21 cellular contexts compared by ENCODE assay signal in the genomic region with DNA sequence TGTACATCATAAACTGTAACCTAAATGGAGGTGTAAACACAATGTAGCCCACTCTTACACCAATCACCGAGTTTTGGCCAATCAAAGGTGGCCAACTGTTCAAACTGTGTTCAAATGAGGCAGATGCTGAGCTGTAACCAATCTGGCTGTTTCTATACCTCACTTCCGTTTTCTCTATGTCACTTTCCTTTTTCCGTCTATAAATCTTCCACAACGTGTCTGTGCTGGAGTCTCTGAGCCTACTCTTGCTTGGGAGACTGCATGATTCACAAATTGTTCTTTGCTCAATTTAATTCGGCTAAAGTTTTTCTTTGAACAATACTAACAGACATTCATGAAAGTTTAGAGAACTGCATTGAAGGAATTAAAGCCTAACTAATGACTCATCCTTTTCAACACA.
DNase-seq lines count a peak whose midpoint lies in the region; ATAC-seq, FAIRE-seq and TF ChIP-seq lines count a peak whose summit lies in the region.
"Had no signal": no experiment of that assay in that cellular context is flagged by ENCODE, and none has a peak within 500 bp of the region (broad histone marks: within the 10 kb centered on the region; RNA-seq: fewer than 3 reads in every experiment).

No MANE protein-coding gene starts in this region.

- DNase-seq in A172 (ENCODE audit: low spot score) (peak; percentile 48), H4 (ENCODE audit: low spot score) (peak; percentile 16), SW480 (ENCODE audit: low spot score) (peak; percentile 1), mesenchymal stem cell (peak; percentile 83), Ammon's horn (ENCODE audit: low spot score) (no peak), upper lobe of left lung (no peak), HTR-8/SVneo (ENCODE audit: insufficient read length, low spot score) (no peak)
- DNase-seq: DMS 273 treated with DMSO at 0.1 percent for 48 hours, DND-41, HCEC 1CT, KG1, NCI-H1417 treated with DMSO at 0.1 percent for 48 hours, NCI-H187 treated with DMSO at 0.1 percent for 48 hours, NCI-H2227 treated with DMSO at 0.1 percent for 48 hours, NCI-H510A treated with DMSO at 0.1 percent for 48 hours, NCI-H774, PC-9 had no signal

- H3K4me2 ChIP-seq in mesenchymal stem cell (ENCODE audit: low read length, poor library complexity, severe bottlenecking) = no peak overlapping the region
- H3K4me2 ChIP-seq: BLaER1 treated with 17β-estradiol and CSF1 and Interleukin-3, amounts not matched to agents 10 nM and 100 nM; PC-9 had no signal

- H3K27ac ChIP-seq in mesenchymal stem cell (ENCODE audit: low read length, poor library complexity, severe bottlenecking) (peak overlapping the region; percentile 26), upper lobe of left lung (no peak overlapping the region)
- H3K27ac ChIP-seq: BLaER1 treated with 17β-estradiol and CSF1 and Interleukin-3, amounts not matched to agents 10 nM and 100 nM; PC-9; RWPE1 had no signal

- H4K91ac ChIP-seq in mesenchymal stem cell (ENCODE audit: low read length) = no peak overlapping the region

- no peak for TF ChIP-seq POLR2A in upper lobe of left lung (IDR thresholded peaks at IDR 0.05)

- FAIRE-seq in HTR-8/SVneo (lab: Jason Lieb, UNC) = no peak
- FAIRE-seq: A204.1 had no signal

- H4K8ac ChIP-seq in mesenchymal stem cell (ENCODE audit: low read length) = no peak overlapping the region

- H3K4ac ChIP-seq in mesenchymal stem cell (ENCODE audit: low read depth in 1 of 2, low read length in 2 of 2) = peak overlapping the region in 1 of 2 experiments; percentile 51

- H3K18ac ChIP-seq in mesenchymal stem cell (ENCODE audit: low read depth in 1 of 2, low read length in 2 of 2) = peak overlapping the region in 1 of 2 experiments; percentile 40

- no peaks in the 10 kb centered on the region for H3K4me1 ChIP-seq in mesenchymal stem cell (ENCODE audit: control insufficient read depth, insufficient read depth, low read depth, low read length)
- H3K4me1 ChIP-seq in upper lobe of left lung = no peaks in the 10 kb centered on the region
- H3K4me1 ChIP-seq: BLaER1 treated with 17β-estradiol and CSF1 and Interleukin-3, amounts not matched to agents 10 nM and 100 nM had no signal

- TF ChIP-seq EP300 in upper lobe of left lung (IDR thresholded peaks at IDR 0.05) = no peak

- no peak for TF ChIP-seq CTCF in upper lobe of left lung (IDR thresholded peaks at IDR 0.05)

- H2BK5ac ChIP-seq in mesenchymal stem cell (ENCODE audit: low read depth, low read length, poor library complexity, severe bottlenecking) = no peak overlapping the region

- no peak overlapping the region for H2BK120ac ChIP-seq in mesenchymal stem cell (ENCODE audit: low read depth, low read length)

- no peak overlapping the region for H2AK5ac ChIP-seq in mesenchymal stem cell (ENCODE audit: low read length, severe bottlenecking)

- H2BK12ac ChIP-seq in mesenchymal stem cell (ENCODE audit: low read length in 2 of 2) = peak overlapping the region in 1 of 2 experiments; percentile 52

- no peak overlapping the region for H3K9ac ChIP-seq in mesenchymal stem cell (ENCODE audit: low read length)
- H3K9ac ChIP-seq: BLaER1 treated with 17β-estradiol and CSF1 and Interleukin-3, amounts not matched to agents 10 nM and 100 nM had no signal

- no peak overlapping the region for H2AFZ ChIP-seq in mesenchymal stem cell (ENCODE audit: low read depth, low read length)
- H2AFZ ChIP-seq: PC-9 had no signal

- H3K36me3 ChIP-seq in mesenchymal stem cell (ENCODE audit: control insufficient read depth in 1 of 2, insufficient read depth in 2 of 2, low read depth in 1 of 2, low read length in 2 of 2) (no peaks in the 10 kb centered on the region), upper lobe of left lung (no peaks in the 10 kb centered on the region)
- H3K36me3 ChIP-seq: BLaER1 treated with 17β-estradiol and CSF1 and Interleukin-3, amounts not matched to agents 10 nM and 100 nM had no signal

- no peaks in the 10 kb centered on the region for H3K9me3 ChIP-seq in mesenchymal stem cell (ENCODE audit: control insufficient read depth, low read length)
- H3K9me3 ChIP-seq in upper lobe of left lung = no peaks in the 10 kb centered on the region
- H3K9me3 ChIP-seq: BLaER1 treated with 17β-estradiol and CSF1 and Interleukin-3, amounts not matched to agents 10 nM and 100 nM had no signal

- H3K27me3 ChIP-seq in mesenchymal stem cell (ENCODE audit: control insufficient read depth in 1 of 2, insufficient read depth in 1 of 2, low read length in 2 of 2) = no peaks in the 10 kb centered on the region
- no peaks in the 10 kb centered on the region for H3K27me3 ChIP-seq in upper lobe of left lung
- H3K27me3 ChIP-seq: BLaER1 treated with 17β-estradiol and CSF1 and Interleukin-3, amounts not matched to agents 10 nM and 100 nM had no signal

- H3K23ac ChIP-seq in mesenchymal stem cell (ENCODE audit: low read length in 2 of 2) = no peak overlapping the region

- ATAC-seq in HG02588 (IDR thresholded peaks at IDR 0.05; ENCODE audit: unreplicated experiment) (no peak), upper lobe of left lung (ENCODE audit: low FRiP score in 2 of 2) (no peak)

- no peak overlapping the region for H3K14ac ChIP-seq in mesenchymal stem cell (ENCODE audit: low read length in 2 of 2)

- 59% methylated on average over 5 of the region's 5 CpGs for WGBS in mesenchymal stem cell
- WGBS in upper lobe of left lung, 2 donors = 65 to 82% methylated on average over 5 of the region's 5 CpGs

- H3K4me3 ChIP-seq in mesenchymal stem cell (ENCODE audit: insufficient read depth in 1 of 2, low read depth in 1 of 2, low read length in 2 of 2) (no peak overlapping the region), upper lobe of left lung (no peak overlapping the region)
- H3K4me3 ChIP-seq: BLaER1 treated with 17β-estradiol and CSF1 and Interleukin-3, amounts not matched to agents 10 nM and 100 nM; PC-9 had no signal

- no peaks in the 10 kb centered on the region for H3K79me1 ChIP-seq in mesenchymal stem cell (replicated peaks; ENCODE audit: low read length, poor library complexity, severe bottlenecking)

- no peak overlapping the region for H2BK15ac ChIP-seq in mesenchymal stem cell (ENCODE audit: low read depth, poor library complexity, severe bottlenecking)

Comparison
In these comparisons a context has a peak if more than half of its experiments do, and no peak if none do; other contexts are left out.
1. DNase-seq: peak in A172 (single experiment), H4 (single experiment), SW480 (single experiment) and mesenchymal stem cell (single experiment); none in Ammon's horn (single experiment), upper lobe of left lung (0 of 2) and HTR-8/SVneo (single experiment).